11 cellular contexts compared by ENCODE assay signal in genomic region chr5:135038829-135039525, GRCh38. TPM values are rescaled to one million over a fixed set of nuclear protein-coding genes. Genes with fewer than 3 reads are reported as not detected.
DNase-seq lines count a peak whose midpoint lies in the region; ATAC-seq and TF ChIP-seq lines count a peak whose summit lies in the region.
"Had no signal": no experiment of that assay in that cellular context is flagged by ENCODE, and none has a peak within 500 bp of the region (broad histone marks: within the 10 kb centered on the region; RNA-seq: fewer than 3 reads in every experiment).

No MANE protein-coding gene starts in this region.

- POLR2A ChIA-PET in WTC11 (lab: Charles Lee), result interaction anchor here (1.9 kb wide), 1 partner anchor 10 kb away, joined by 6 read pairs; no protein-coding TSS in a partner anchor

- 4% methylated on average over 63 of the region's 67 CpGs for WGBS in smooth muscle cell (ENCODE audit: low lambda C conversion rate)

- H3K27ac ChIP-seq in smooth muscle cell (ENCODE audit: low read depth), result peak overlapping the region; percentile 0
- no peak overlapping the region for H3K27ac ChIP-seq in brain microvascular endothelial cell

- H3K79me2 ChIP-seq in smooth muscle cell (ENCODE audit: low read depth), result peaks cover 56% of the 10 kb centered on the region

- H3K27me3 Mint-ChIP-seq in WTC11 (ENCODE audit: low read depth), result peaks cover 96% of the 10 kb centered on the region

- peaks cover 30% of the 10 kb centered on the region for H3K4me1 Mint-ChIP-seq in WTC11

- CTCF ChIA-PET in WTC11 (lab: Charles Lee), result interaction anchor here (1.5 to 1.8 kb wide), 2 partner anchors 141 to 152 kb away, joined by 5 to 6 read pairs; no protein-coding TSS in a partner anchor

- H3K4me2 ChIP-seq in smooth muscle cell, result peak overlapping the region; percentile 93

- H3K27me3 ChIP-seq in smooth muscle cell (ENCODE audit: low read depth), result peaks cover 71% of the 10 kb centered on the region
- peaks cover 91% of the 10 kb centered on the region for H3K27me3 ChIP-seq in brain microvascular endothelial cell (replicated peaks)

- H3K4me3 ChIP-seq in iPS-18c (ENCODE audit: insufficient read depth, low read depth, low read length) (peak overlapping the region; percentile 46), smooth muscle cell (peak overlapping the region; percentile 61), brain microvascular endothelial cell (ENCODE audit: low read depth, low read length) (no peak overlapping the region)

- H3K27ac Mint-ChIP-seq in WTC11, result no peak overlapping the region

- H4K20me1 ChIP-seq in smooth muscle cell (ENCODE audit: low read depth), result no peaks in the 10 kb centered on the region

- H3K36me3 Mint-ChIP-seq in WTC11, result no peaks in the 10 kb centered on the region

- peak overlapping the region; percentile 39 for H3K4me3 Mint-ChIP-seq in WTC11
- H3K4me3 Mint-ChIP-seq: neural crest cell had no signal

- H3K9me3 ChIP-seq in iPS-18c (ENCODE audit: control insufficient read depth, insufficient read depth, low read length) (no peaks in the 10 kb centered on the region), smooth muscle cell (replicated peaks; ENCODE audit: low read depth) (no peaks in the 10 kb centered on the region)

- TF ChIP-seq CTCF in WTC11 (IDR thresholded peaks at IDR 0.05) (no peak), smooth muscle cell (IDR thresholded peaks at IDR 0.05; ENCODE audit: borderline replicate concordance, insufficient read depth, poor library complexity, severe bottlenecking) (no peak), brain microvascular endothelial cell (IDR thresholded peaks at IDR 0.05; ENCODE audit: low read depth, low read length, missing control alignments) (no peak)

- peaks cover 17% of the 10 kb centered on the region for H3K4me1 ChIP-seq in smooth muscle cell (ENCODE audit: low read depth)

- ATAC-seq in WTC11 (peak; percentile 3), HG03196 (IDR thresholded peaks at IDR 0.05; ENCODE audit: unreplicated experiment) (no peak), GM18868 (IDR thresholded peaks at IDR 0.05; ENCODE audit: unreplicated experiment) (no peak)

- H3K9me3 Mint-ChIP-seq in WTC11, result no peaks in the 10 kb centered on the region
- H3K9me3 Mint-ChIP-seq: neural crest cell had no signal

- H3K36me3 ChIP-seq in smooth muscle cell (ENCODE audit: low read depth), result no peaks in the 10 kb centered on the region
- H3K36me3 ChIP-seq in brain microvascular endothelial cell (replicated peaks), result no peaks in the 10 kb centered on the region

- H3K9ac ChIP-seq in smooth muscle cell (ENCODE audit: low read depth), result peak overlapping the region; percentile 22

- DNase-seq in NCI-H146 (lab: John Stamatoyannopoulos, UW) (peak; percentile 39), NCI-H146 treated with DMSO at 0.1 percent for 48 hours (lab: John Stamatoyannopoulos, UW; ENCODE audit: unreplicated experiment) (no peak), WTC11 (ENCODE audit: low spot score) (no peak), smooth muscle cell (lab: John Stamatoyannopoulos, UW; ENCODE audit: unreplicated experiment) (no peak), brain microvascular endothelial cell (no peak)
- DNase-seq: 8988T had no signal

- H2AFZ ChIP-seq in smooth muscle cell (ENCODE audit: low read depth), result peak overlapping the region; percentile 40

- in situ Hi-C loops in brain microvascular endothelial cell (cut with HindIII; ENCODE audit: low pct_ligation_motif_present, low sequenced_read_pairs), result no loop called here

- H3F3A ChIP-seq in smooth muscle cell (ENCODE audit: low read depth), result peaks cover 6% of the 10 kb centered on the region

TF ChIP-seq in WTC11, 78 proteins besides CTCF, POLR2A, EP300 and RAD21:
- no peak for TF ChIP-seq HMGA2 (CRISPR knock-in tag; IDR thresholded peaks at IDR 0.05)
- no peak for TF ChIP-seq ZNF416 (CRISPR knock-in tag; IDR thresholded peaks at IDR 0.05)
- TF ChIP-seq CREM (CRISPR knock-in tag; IDR thresholded peaks at IDR 0.05), result no peak
- no peak for TF ChIP-seq IRF1 (CRISPR knock-in tag; IDR thresholded peaks at IDR 0.05)
- no peak for TF ChIP-seq ZNF671 (CRISPR knock-in tag; IDR thresholded peaks at IDR 0.05)
- no peak for TF ChIP-seq ZNF423 (CRISPR knock-in tag; IDR thresholded peaks at IDR 0.05)
- TF ChIP-seq CREB1 (CRISPR knock-in tag; IDR thresholded peaks at IDR 0.05), result no peak
- no peak for TF ChIP-seq NR3C1 (CRISPR knock-in tag; conservative IDR thresholded peaks at IDR 0.05; ENCODE audit: low read depth)
- no peak for TF ChIP-seq SP1 (CRISPR knock-in tag; conservative IDR thresholded peaks at IDR 0.05)
- TF ChIP-seq SMAD3 (CRISPR knock-in tag; IDR thresholded peaks at IDR 0.05; ENCODE audit: borderline replicate concordance), result no peak
TF ChIP-seq in WTC11: peak in this region for 0.

RNA-seq across cellular contexts. Expression of gene PITX1, which starts 4.9 kb away (rescaled TPM):
- 0.07 to 0.23 TPM (median 0.13 TPM) in 3 replicates for total RNA-seq in WTC11 (2021)
- 122 and 161 TPM in 2 replicates for total RNA-seq in smooth muscle cell
- 418 and 473 TPM in 2 replicates for polyA plus RNA-seq in smooth muscle cell
- total RNA-seq: neural crest cell, RPMI7951 had no signal

Comparison
In these comparisons a context has a peak if more than half of its experiments do, and no peak if none do; other contexts are left out.
1. RNA of gene PITX1, which starts 4.9 kb away (total RNA-seq): 122 to 161 TPM in smooth muscle cell; 0.07 to 0.23 TPM in WTC11; every median in the first group is over 100 times any median in the second.